In the genomic region with DNA sequence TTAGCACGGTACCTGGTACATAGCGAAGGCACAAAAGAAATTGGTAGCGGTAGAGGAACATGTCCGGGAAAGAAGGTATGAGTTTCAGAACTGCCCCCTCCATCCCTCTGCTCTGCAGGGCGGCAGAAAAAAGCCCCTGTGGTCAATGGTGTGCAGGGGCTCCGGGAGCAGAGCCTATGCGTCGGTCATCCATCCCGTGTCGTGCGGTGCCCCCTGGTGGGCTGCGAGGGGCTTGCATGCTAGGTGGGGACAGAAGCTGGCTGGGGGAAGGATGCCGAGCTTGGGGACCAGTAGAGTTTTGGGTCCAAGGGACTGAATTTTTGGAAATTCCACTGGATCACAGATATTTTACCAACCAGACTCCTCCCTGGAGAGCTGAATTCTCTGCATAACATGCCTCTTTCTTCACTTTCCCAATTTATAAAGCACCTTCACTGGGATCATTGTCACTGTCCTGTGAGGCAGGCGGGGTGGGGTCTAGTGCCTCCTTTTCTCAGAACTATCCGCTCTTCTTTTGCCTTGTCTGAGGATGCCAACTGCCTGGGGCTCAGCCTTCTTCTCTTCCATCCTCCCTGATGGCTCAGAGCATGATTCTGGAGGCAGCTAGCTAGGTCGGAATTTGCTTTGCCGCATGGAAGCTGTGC, we compare ENCODE assay signal across 8 cellular contexts.
DNase-seq lines count a peak whose midpoint lies in the region; ATAC-seq, FAIRE-seq and TF ChIP-seq lines count a peak whose summit lies in the region.

No MANE protein-coding gene starts in this region.

- FAIRE-seq in HTR-8/SVneo (lab: Jason Lieb, UNC): no peak

- no peaks in the 10 kb centered on the region for H3K79me2 ChIP-seq in DOHH2 (ENCODE audit: control insufficient read depth, low read length)

- in situ Hi-C loops in SK-MEL-5 (cut with HindIII; ENCODE audit: low pct_unique_long_range_greater_than_20kb, low sequenced_read_pairs): no loop called here

- intact Hi-C loops in left ventricle myocardium superior (cut with micrococcal nuclease) (loop anchor here (5.0 kb wide), 1 partner anchor 206 kb away; no protein-coding TSS in a partner anchor), sciatic nerve (cut with DNase I) (loop anchor here (2.0 kb wide), 1 partner anchor 209 kb away; no protein-coding TSS in a partner anchor)

- H4K20me1 ChIP-seq in DOHH2 (ENCODE audit: control insufficient read depth, insufficient read depth, low read depth, low read length): no peaks in the 10 kb centered on the region

- no peak overlapping the region for H3K27ac ChIP-seq in DOHH2 (ENCODE audit: low read depth, low read length)

- no peaks in the 10 kb centered on the region for H3K36me3 ChIP-seq in DOHH2 (ENCODE audit: control insufficient read depth, low read length)

- peak; percentile 87 for ATAC-seq in left ventricle myocardium superior
- peak; percentile 83 for ATAC-seq in sciatic nerve
- ATAC-seq in HG03108 (IDR thresholded peaks at IDR 0.05; ENCODE audit: unreplicated experiment): no peak
- no peak for ATAC-seq in HG03025 (IDR thresholded peaks at IDR 0.05; ENCODE audit: low FRiP score, unreplicated experiment)

- no peaks in the 10 kb centered on the region for H3K9me2 ChIP-seq in DOHH2 (replicated peaks; ENCODE audit: control insufficient read depth, low read length)

- peak; percentile 92 for TF ChIP-seq CTCF in DOHH2 (IDR thresholded peaks at IDR 0.05; ENCODE audit: low read depth, low read length, poor library complexity, severe bottlenecking)

- H3K4me3 ChIP-seq in DOHH2 (ENCODE audit: low read length): no peak overlapping the region

- H3F3A ChIP-seq in DOHH2 (ENCODE audit: control insufficient read depth, insufficient read depth): no peaks in the 10 kb centered on the region

- no peaks in the 10 kb centered on the region for H3K9me3 ChIP-seq in DOHH2 (ENCODE audit: control insufficient read depth, insufficient read depth, low read length)

- 0 out of 2 replicates have a peak, but pooled peaks cover under 1% of the 10 kb centered on the region for H3K27me3 ChIP-seq in DOHH2 (ENCODE audit: control insufficient read depth, low read length)

- H3K4me1 ChIP-seq in DOHH2 (ENCODE audit: control insufficient read depth, low read length): no peaks in the 10 kb centered on the region

- H3K4me2 ChIP-seq in DOHH2 (ENCODE audit: low read length): no peak overlapping the region

- peak; percentile 97 for DNase-seq in HTR-8/SVneo (ENCODE audit: insufficient read length, low spot score)
- DNase-seq in SK-MEL-5 (ENCODE audit: low read depth, low spot score): peak; percentile 64
- DNase-seq in activated naive CD8-positive, alpha-beta T cell treated with anti-CD3 and anti-CD28 coated beads, Interleukin-2, amount 50 U/mL, for 16 hours (ENCODE audit: low read depth, low spot score): peak; percentile 42
- peak; percentile 85 for DNase-seq in left ventricle myocardium superior
- DNase-seq in sciatic nerve (ENCODE audit: low spot score): peak; percentile 88

Comparison
In these comparisons a context has a peak if more than half of its experiments do, and no peak if none do; other contexts are left out.
1. DNase-seq: peak in every context shown above with its lines; median percentile 97 in HTR-8/SVneo; 88 in sciatic nerve; 85 in left ventricle myocardium superior; 64 in SK-MEL-5; 42 in activated naive CD8-positive, alpha-beta T cell treated with anti-CD3 and anti-CD28 coated beads, Interleukin-2, amount 50 U/mL, for 16 hours.
2. ATAC-seq: peak in left ventricle myocardium superior (single experiment) and sciatic nerve (single experiment); none in HG03108 (single experiment) and HG03025 (single experiment).